ENCODE assay signal across 28 cellular contexts in genomic region chr3:173870976-173871375, GRCh38.
"Had no signal": no experiment of that assay in that cellular context is flagged by ENCODE, and none has a peak within 500 bp of the region (broad histone marks: within the 10 kb centered on the region; RNA-seq: fewer than 3 reads in every experiment).

No MANE protein-coding gene starts in this region.

- DNase-seq: activated CD4-positive, alpha-beta memory T cell treated with anti-CD3 and anti-CD28 coated beads, Interleukin-2, amount 10 ng/mL, durations not matched to agents 7 days and 5 days; activated CD4-positive, alpha-beta T cell treated with anti-CD3 and anti-CD28 coated beads for 1 hour; activated CD4-positive, alpha-beta T cell treated with anti-CD3 and anti-CD28 coated beads for 48 hours; activated CD4-positive, CD25-positive, alpha-beta regulatory T cell; activated CD8-positive, alpha-beta memory T cell treated with anti-CD3 and anti-CD28 coated beads for 24 hours; activated CD8-positive, alpha-beta memory T cell treated with anti-CD3 and anti-CD28 coated beads, Interleukin-2, amount 10 ng/mL, durations not matched to agents 7 days and 5 days; activated CD8-positive, alpha-beta memory T cell treated with anti-CD3 and anti-CD28 coated beads, Interleukin-2, amount 50 U/mL, for 48 hours; activated effector memory CD4-positive, alpha-beta T cell treated with Interleukin-2 at 50 U/mL for 16 hours; activated naive CD4-positive, alpha-beta T cell treated with anti-CD3 and anti-CD28 coated beads, Interleukin-2, amount 10 ng/mL, durations not matched to agents 7 days and 5 days; activated naive CD8-positive, alpha-beta T cell treated with anti-CD3 and anti-CD28 coated beads, Interleukin-2, amount 50 U/mL, for 24 hours; activated T-cell treated with anti-CD3 and anti-CD28 coated beads, Interleukin-2, amount 50 U/mL, for 48 hours; anterior cingulate cortex; caudate nucleus; NCI-H1092 treated with DMSO at 0.1 percent for 48 hours; NCI-H1417 treated with DMSO at 0.1 percent for 48 hours; NCI-H187 treated with DMSO at 0.1 percent for 48 hours; NCI-H2081; NCI-H2171 treated with DMSO at 0.1 percent for 48 hours; NCI-H345; NCI-H524 treated with DMSO at 0.1 percent for 48 hours; SHP77; SJCRH30; SW 1271; T-helper 1 cell; T-helper 2 cell; T-helper 9 cell; WERI-Rb-1 had no signal

- H3K27ac ChIP-seq: SJCRH30, WERI-Rb-1 had no signal

- H3K4me1 ChIP-seq: SJCRH30 had no signal

- H3K27me3 ChIP-seq: SJCRH30 had no signal

- ATAC-seq: activated CD8-positive, alpha-beta memory T cell treated with anti-CD3 and anti-CD28 coated beads, Interleukin-2, amount 10 ng/mL, durations not matched to agents 7 days and 5 days; activated naive CD8-positive, alpha-beta T cell treated with anti-CD3 and anti-CD28 coated beads, Interleukin-2, amount 50 U/mL, for 24 hours; Panc1 had no signal
